Comparison of ENCODE assay signal across 19 cellular contexts in the genomic region with DNA sequence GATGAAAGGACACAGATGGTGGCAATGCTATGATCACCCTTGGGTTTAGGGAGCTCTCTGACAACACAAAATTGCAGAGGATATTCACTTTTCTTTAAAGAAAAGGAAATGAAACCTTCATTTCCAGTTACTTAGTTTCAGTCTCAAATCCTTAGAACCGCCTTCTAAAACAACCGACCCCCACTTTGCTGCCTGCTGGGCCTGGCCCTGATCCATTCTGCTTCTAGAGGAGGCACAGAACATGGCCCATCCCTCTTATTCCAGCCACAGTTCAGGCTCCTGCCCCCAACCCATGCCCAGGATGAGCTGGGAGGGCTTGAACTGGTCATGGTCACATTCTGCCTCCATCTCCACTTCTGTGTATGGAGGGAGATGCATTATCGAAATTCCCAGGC.
"Had no signal": no experiment of that assay in that cellular context is flagged by ENCODE, and none has a peak within 500 bp of the region (broad histone marks: within the 10 kb centered on the region; RNA-seq: fewer than 3 reads in every experiment).

No MANE protein-coding gene starts in this region.

- DNase-seq: dorsolateral prefrontal cortex; effector CD8-positive, alpha-beta T cell; foreskin melanocyte; heart left ventricle; hippocampal formation; kidney glomerular epithelial cell; naive B cell; occipital lobe; pancreas; right cardiac atrium; stimulated activated CD4-positive, alpha-beta T cell treated with anti-CD3 and anti-CD28 coated beads, Interleukin-12 subunit alpha, Interleukin-12 subunit beta, amount 100 ng/mL, for 4 hours; stimulated activated CD4-positive, alpha-beta T cell treated with anti-CD3 and anti-CD28 coated beads, Interleukin-2, amount 100 ng/mL, for 48 hours; tibial artery; upper lobe of left lung; uterus had no signal

- H3K4me3 ChIP-seq: dorsolateral prefrontal cortex, heart left ventricle, pancreas, tibial artery, upper lobe of left lung, uterus had no signal

- H3K27ac Mint-ChIP-seq: nephron; progenitor cell of endocrine pancreas; stimulated activated effector memory CD8-positive, alpha-beta T cell treated with anti-CD3 and anti-CD28 coated beads, Interleukin-12 subunit alpha, Interleukin-12 subunit beta, amount 100 ng/mL, for 72 hours; stimulated activated naive CD8-positive, alpha-beta T cell treated with anti-CD3 and anti-CD28 coated beads, Interleukin-15, Interleukin-2, amounts not matched to agents 100 ng/mL and 50 ng/mL, for 24 hours had no signal

- H3K36me3 Mint-ChIP-seq: naive B cell; stimulated activated effector memory CD8-positive, alpha-beta T cell treated with anti-CD3 and anti-CD28 coated beads, Interleukin-12 subunit alpha, Interleukin-12 subunit beta, amount 100 ng/mL, for 72 hours had no signal

- H3K36me3 ChIP-seq: heart left ventricle, pancreas, tibial artery, upper lobe of left lung, uterus had no signal

- H3K9me3 ChIP-seq: heart left ventricle, pancreas, tibial artery, upper lobe of left lung, uterus had no signal

- H3K27me3 ChIP-seq: pancreas, tibial artery, upper lobe of left lung, uterus had no signal

- H3K4me3 Mint-ChIP-seq: naive B cell; nephron; stimulated activated effector memory CD8-positive, alpha-beta T cell treated with anti-CD3 and anti-CD28 coated beads, Interleukin-12 subunit alpha, Interleukin-12 subunit beta, amount 100 ng/mL, for 72 hours; stimulated activated naive CD8-positive, alpha-beta T cell treated with anti-CD3 and anti-CD28 coated beads, Interleukin-15, Interleukin-2, amounts not matched to agents 100 ng/mL and 50 ng/mL, for 24 hours had no signal

- H3K9me3 Mint-ChIP-seq: nephron; stimulated activated effector memory CD8-positive, alpha-beta T cell treated with anti-CD3 and anti-CD28 coated beads, Interleukin-12 subunit alpha, Interleukin-12 subunit beta, amount 100 ng/mL, for 72 hours; stimulated activated naive CD8-positive, alpha-beta T cell treated with anti-CD3 and anti-CD28 coated beads, Interleukin-15, Interleukin-2, amounts not matched to agents 100 ng/mL and 50 ng/mL, for 24 hours had no signal

- H3K4me1 ChIP-seq: heart left ventricle, pancreas, tibial artery, upper lobe of left lung, uterus had no signal

- H3K27ac ChIP-seq: dorsolateral prefrontal cortex, heart left ventricle, pancreas, tibial artery, upper lobe of left lung, uterus had no signal

- H3K4me1 Mint-ChIP-seq: nephron; stimulated activated effector memory CD8-positive, alpha-beta T cell treated with anti-CD3 and anti-CD28 coated beads, Interleukin-12 subunit alpha, Interleukin-12 subunit beta, amount 100 ng/mL, for 72 hours had no signal

- ATAC-seq: heart left ventricle, pancreas, right cardiac atrium had no signal
